Comparison of ENCODE assay signal across 1 cellular context in the genomic region with DNA sequence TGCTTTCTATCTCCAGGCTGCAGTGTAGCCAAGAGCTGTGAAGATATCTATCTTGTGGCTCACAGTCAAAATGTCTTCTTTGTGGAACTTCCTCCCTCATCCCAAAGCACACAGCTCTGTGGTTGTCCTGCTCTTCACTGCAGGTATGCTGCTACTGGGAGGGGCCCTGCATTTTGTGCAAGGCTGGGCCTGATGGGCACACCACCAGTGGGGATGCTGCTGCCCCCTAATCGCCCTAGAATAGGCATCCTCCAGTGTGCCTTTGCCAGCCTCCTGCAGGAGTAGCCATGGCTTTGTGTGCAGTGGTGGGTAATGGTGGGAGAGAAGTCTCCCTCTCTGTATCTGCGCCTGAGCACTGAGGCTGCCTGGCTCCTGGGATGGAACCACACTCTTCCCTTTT.
TF ChIP-seq lines count a peak whose summit lies in the region.

No MANE protein-coding gene starts in this region.

TF ChIP-seq in H1, 55 proteins besides CTCF, POLR2A, EP300 and RAD21:
- no peak for TF ChIP-seq SIX5 (IDR thresholded peaks at IDR 0.05; ENCODE audit: low read depth, low read length)
- no peak for TF ChIP-seq BCL11A (IDR thresholded peaks at IDR 0.05; ENCODE audit: low read depth in 2 of 2, low read length in 2 of 2)
- no peak for TF ChIP-seq FOSL1 (IDR thresholded peaks at IDR 0.05; ENCODE audit: insufficient read depth, low read depth, low read length)
- no peak for TF ChIP-seq RBBP5 (IDR thresholded peaks at IDR 0.05; ENCODE audit: borderline replicate concordance, low read depth, low read length)
- no peak for TF ChIP-seq KDM1A (IDR thresholded peaks at IDR 0.05; ENCODE audit: borderline replicate concordance, low read length)
- TF ChIP-seq NRF1 (IDR thresholded peaks at IDR 0.05; ENCODE audit: low read depth, low read length): no peak
- no peak for TF ChIP-seq SP1 (IDR thresholded peaks at IDR 0.05; ENCODE audit: low read depth, low read length)
- TF ChIP-seq TBP (IDR thresholded peaks at IDR 0.05; ENCODE audit: low read depth, low read length): no peak
- no peak for TF ChIP-seq TEAD4 (IDR thresholded peaks at IDR 0.05; ENCODE audit: low read depth, low read length)
- TF ChIP-seq CEBPB (IDR thresholded peaks at IDR 0.05; ENCODE audit: low read depth, low read length): no peak
- TF ChIP-seq NANOG (IDR thresholded peaks at IDR 0.05; ENCODE audit: insufficient read depth, low read depth, low read length, poor library complexity, severe bottlenecking): no peak
- TF ChIP-seq CBX5 (IDR thresholded peaks at IDR 0.05; ENCODE audit: low read depth, low read length): no peak
- no peak for TF ChIP-seq RNF2 (IDR thresholded peaks at IDR 0.05; ENCODE audit: borderline replicate concordance, low read depth, low read length, missing control alignments, poor library complexity, severe bottlenecking)
- TF ChIP-seq, protein P1, sequence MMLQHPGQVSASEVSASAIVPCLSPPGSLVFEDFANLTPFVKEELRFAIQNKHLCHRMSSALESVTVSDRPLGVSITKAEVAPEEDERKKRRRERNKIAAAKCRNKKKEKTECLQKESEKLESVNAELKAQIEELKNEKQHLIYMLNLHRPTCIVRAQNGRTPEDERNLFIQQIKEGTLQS (IDR thresholded peaks at IDR 0.05; ENCODE audit: insufficient read depth, low read depth, low read length): no peak
- TF ChIP-seq POU5F1 (IDR thresholded peaks at IDR 0.05; ENCODE audit: low read depth, low read length): no peak
- TF ChIP-seq SIN3A (conservative IDR thresholded peaks at IDR 0.05 in 1 of 2, IDR thresholded peaks at IDR 0.05 in 1 of 2; ENCODE audit: low read depth in 1 of 2, low read length in 2 of 2): no peak
- TF ChIP-seq ASH2L (IDR thresholded peaks at IDR 0.05; ENCODE audit: low read length): no peak
